In the genomic region with DNA sequence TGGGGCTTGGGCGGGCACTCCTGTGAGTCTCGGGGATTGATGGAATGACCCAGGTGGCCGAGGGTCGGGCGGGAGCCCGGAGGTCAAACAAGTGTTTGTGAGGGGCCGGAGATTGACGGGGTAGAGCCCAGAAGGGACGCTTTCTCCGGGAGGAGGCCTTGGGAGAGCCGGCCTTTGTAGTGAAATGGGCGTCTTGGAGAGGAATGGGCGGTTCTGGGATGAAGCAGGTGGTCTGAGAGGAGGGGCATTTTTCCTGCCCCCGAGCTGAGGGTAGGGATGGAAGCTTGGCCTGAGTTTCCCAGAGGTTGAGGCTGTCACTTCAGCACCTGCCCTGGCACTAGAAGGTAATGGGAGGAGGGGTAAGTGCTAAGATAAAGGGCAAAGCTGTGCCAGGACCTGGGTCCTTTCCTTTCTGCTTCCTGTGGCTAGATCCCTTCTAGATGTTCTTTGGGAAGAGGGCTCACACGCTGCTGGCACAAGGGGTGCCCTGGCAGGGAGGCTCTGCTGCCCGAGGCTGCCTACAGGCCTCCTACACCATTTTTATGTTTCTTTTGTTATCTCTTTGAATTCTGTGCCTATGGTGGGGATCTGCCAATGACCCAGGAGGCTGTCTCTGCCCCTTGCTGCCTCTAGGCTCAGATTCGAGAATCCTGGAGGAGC, we compare ENCODE assay signal across 9 cellular contexts. TPM values are rescaled to one million over a fixed set of nuclear protein-coding genes. Genes with fewer than 3 reads are reported as not detected.
A peak's percentile ranks its signal among the peaks of the same experiment; 100 is the strongest.
DNase-seq lines count a peak whose midpoint lies in the region; ATAC-seq, FAIRE-seq and TF ChIP-seq lines count a peak whose summit lies in the region.
"Had no signal": no experiment of that assay in that cellular context is flagged by ENCODE, and none has a peak within 500 bp of the region (broad histone marks: within the 10 kb centered on the region; RNA-seq: fewer than 3 reads in every experiment).

No MANE protein-coding gene starts in this region.

- H3K27ac ChIP-seq in stomach (peak overlapping the region in 1 of 5 donors; percentile 63), kidney (ENCODE audit: low read depth in 2 of 2, low read length in 2 of 2) (no peak overlapping the region)

- H3K9me3 Mint-ChIP-seq in T-helper 1 cell treated with Interleukin-12 subunit alpha and Interleukin-12 subunit beta and Interleukin-4 antibody, amounts not matched to agents 30 μg/mL and 1 μg/mL, for 36 hours = no peaks in the 10 kb centered on the region
- H3K9me3 Mint-ChIP-seq in activated naive CD8-positive, alpha-beta T cell (ENCODE audit: low read depth) = no peaks in the 10 kb centered on the region

- DNase-seq in T-helper 1 cell = no peak
- peak; percentile 40 for DNase-seq in iPS-NIHi7 (ENCODE audit: extremely low spot score)
- DNase-seq in stomach = no peak
- DNase-seq in kidney = no peak

- H3K4me1 Mint-ChIP-seq in T-helper 1 cell treated with Interleukin-12 subunit alpha and Interleukin-12 subunit beta and Interleukin-4 antibody, amounts not matched to agents 30 μg/mL and 1 μg/mL, for 36 hours (ENCODE audit: low read depth) = no peaks in the 10 kb centered on the region
- peaks cover 12% of the 10 kb centered on the region for H3K4me1 Mint-ChIP-seq in activated naive CD8-positive, alpha-beta T cell (ENCODE audit: low read depth)

- H3K27me3 Mint-ChIP-seq in T-helper 1 cell treated with Interleukin-12 subunit alpha and Interleukin-12 subunit beta and Interleukin-4 antibody, amounts not matched to agents 30 μg/mL and 1 μg/mL, for 36 hours (ENCODE audit: low read depth) = peaks cover 65% of the 10 kb centered on the region
- H3K27me3 Mint-ChIP-seq in activated naive CD8-positive, alpha-beta T cell = peaks cover 16% of the 10 kb centered on the region

- H3K4me3 ChIP-seq in stomach = peak overlapping the region; percentile 57 to 72 (median 62)
- H3K4me3 ChIP-seq in kidney (ENCODE audit: low read length in 2 of 2) = no peak overlapping the region

- H3K36me3 ChIP-seq in stomach = no peaks in the 10 kb centered on the region
- no peaks in the 10 kb centered on the region for H3K36me3 ChIP-seq in kidney (ENCODE audit: control insufficient read depth in 1 of 2, insufficient read depth in 2 of 2, low read length in 2 of 2)
- H3K36me3 ChIP-seq: BE2C had no signal

- intact Hi-C loops in stomach (cut with DNase I; ENCODE audit: low total_unique reads) = no loop called here
- intact Hi-C loops in kidney (cut with DNase I) = no loop called here

- TF ChIP-seq CTCF in stomach (IDR thresholded peaks at IDR 0.05) (no peak), kidney (IDR thresholded peaks at IDR 0.05; ENCODE audit: borderline replicate concordance, extremely low read depth, insufficient read depth) (no peak)

- 35 to 42% (median 37%) methylated on average over 17 of the region's 17 CpGs for WGBS in stomach, 5 donors

- no peak for TF ChIP-seq EP300 in stomach (IDR thresholded peaks at IDR 0.05)

- H3K27ac Mint-ChIP-seq in T-helper 1 cell treated with Interleukin-12 subunit alpha and Interleukin-12 subunit beta and Interleukin-4 antibody, amounts not matched to agents 30 μg/mL and 1 μg/mL, for 36 hours = no peak overlapping the region
- H3K27ac Mint-ChIP-seq in activated naive CD8-positive, alpha-beta T cell = no peak overlapping the region

- TF ChIP-seq POLR2A in stomach (IDR thresholded peaks at IDR 0.05) = no peak

- FAIRE-seq in kidney (lab: Jason Lieb, UNC) = no peak

- no peak overlapping the region for H3K9ac ChIP-seq in kidney (ENCODE audit: low read length in 2 of 2)

- H3K27me3 ChIP-seq in stomach = peaks cover 0 to 43% (median 25%) of the 10 kb centered on the region in 3 donors

- H3K9me3 ChIP-seq in stomach (no peaks in the 10 kb centered on the region), kidney (ENCODE audit: control insufficient read depth in 1 of 2, low read length in 2 of 2) (no peaks in the 10 kb centered on the region)
- H3K9me3 ChIP-seq: BE2C had no signal

- peaks cover 12 to 33% (median 24%) of the 10 kb centered on the region in 4 donors for H3K4me1 ChIP-seq in stomach
- no peaks in the 10 kb centered on the region for H3K4me1 ChIP-seq in kidney (ENCODE audit: control insufficient read depth in 1 of 2, insufficient read depth in 1 of 2, low read depth in 1 of 2, low read length in 2 of 2)
- H3K4me1 ChIP-seq: BE2C had no signal

- ATAC-seq in GM18867 (IDR thresholded peaks at IDR 0.05; ENCODE audit: unreplicated experiment) (no peak), GM21723 (IDR thresholded peaks at IDR 0.05; ENCODE audit: unreplicated experiment) (no peak)

- no peaks in the 10 kb centered on the region for H3K36me3 Mint-ChIP-seq in T-helper 1 cell treated with Interleukin-12 subunit alpha and Interleukin-12 subunit beta and Interleukin-4 antibody, amounts not matched to agents 30 μg/mL and 1 μg/mL, for 36 hours (ENCODE audit: low read depth)
- H3K36me3 Mint-ChIP-seq in activated naive CD8-positive, alpha-beta T cell = no peaks in the 10 kb centered on the region

- H3K4me3 Mint-ChIP-seq in T-helper 1 cell treated with Interleukin-12 subunit alpha and Interleukin-12 subunit beta and Interleukin-4 antibody, amounts not matched to agents 30 μg/mL and 1 μg/mL, for 36 hours = peak overlapping the region; percentile 55
- peak overlapping the region; percentile 86 for H3K4me3 Mint-ChIP-seq in activated naive CD8-positive, alpha-beta T cell

RNA-seq across cellular contexts. Expression of a gene that starts 56.1 kb away (rescaled TPM):
- 100 to 1,000 TPM; 104 to 333 (median 166) TPM for total RNA-seq in stomach
- 100 to 1,000 TPM; 610 to 829 (median 727) TPM for polyA plus RNA-seq in stomach
- 174 TPM for total RNA-seq in kidney
- polyA plus RNA-seq in kidney (ENCODE audit: insufficient read depth, low read depth, low replicate concordance) = 1,037 TPM

Comparison
In these comparisons a context has a peak if more than half of its experiments do, and no peak if none do; other contexts are left out.
1. H3K4me3 ChIP-seq: peak in stomach (4 of 4); none in kidney (0 of 2).